In the genomic region with DNA sequence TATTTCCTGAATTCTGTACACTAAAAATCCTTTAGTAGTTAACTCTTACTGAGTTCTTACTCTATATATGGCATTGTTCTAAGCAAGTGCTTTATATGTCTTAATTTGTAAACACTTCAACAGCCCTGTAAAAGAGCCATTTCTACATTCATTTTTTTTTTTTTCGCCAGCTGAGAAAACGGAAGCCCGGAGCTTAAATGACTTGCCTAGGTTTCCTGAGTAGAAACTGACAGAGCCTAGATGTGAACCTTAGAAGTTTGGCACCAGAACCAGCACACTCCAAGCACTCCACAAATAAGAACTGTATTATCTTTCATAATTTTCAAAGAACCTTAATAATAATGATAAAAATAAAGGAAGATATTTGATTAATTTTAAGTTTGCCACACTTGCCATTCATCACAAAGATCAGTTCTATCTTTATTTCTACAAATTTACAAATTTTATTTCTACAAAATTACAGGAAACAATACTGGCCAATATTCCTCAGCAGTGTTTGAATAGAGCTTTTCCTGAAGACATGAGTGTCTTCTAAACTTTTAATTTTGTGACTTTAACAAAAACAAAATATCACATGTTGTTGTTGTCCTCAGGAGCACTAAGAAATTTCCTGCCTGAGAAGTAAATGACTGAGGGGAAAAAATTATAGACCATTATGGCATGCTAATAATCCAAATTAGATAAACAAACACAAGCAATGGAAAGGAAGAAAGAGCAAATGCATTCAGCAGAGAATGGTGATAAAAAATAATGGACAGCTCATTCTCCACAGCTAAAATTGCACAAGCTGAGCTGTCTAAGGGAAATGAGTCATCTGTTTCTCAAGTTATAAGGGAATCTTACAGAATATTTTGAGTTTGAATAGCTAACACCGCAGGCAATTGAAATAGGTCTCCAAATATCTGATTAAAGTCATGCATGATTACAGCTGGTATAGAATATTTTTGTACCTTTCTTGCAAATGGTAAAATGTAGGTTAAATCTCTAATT, we compare ENCODE assay signal across 1 cellular context.
TF ChIP-seq lines count a peak whose summit lies in the region.

No MANE protein-coding gene starts in this region.

TF ChIP-seq in HCT116, 20 proteins besides CTCF, POLR2A, EP300 and RAD21 (continued from another document):
- TF ChIP-seq, protein P1, sequence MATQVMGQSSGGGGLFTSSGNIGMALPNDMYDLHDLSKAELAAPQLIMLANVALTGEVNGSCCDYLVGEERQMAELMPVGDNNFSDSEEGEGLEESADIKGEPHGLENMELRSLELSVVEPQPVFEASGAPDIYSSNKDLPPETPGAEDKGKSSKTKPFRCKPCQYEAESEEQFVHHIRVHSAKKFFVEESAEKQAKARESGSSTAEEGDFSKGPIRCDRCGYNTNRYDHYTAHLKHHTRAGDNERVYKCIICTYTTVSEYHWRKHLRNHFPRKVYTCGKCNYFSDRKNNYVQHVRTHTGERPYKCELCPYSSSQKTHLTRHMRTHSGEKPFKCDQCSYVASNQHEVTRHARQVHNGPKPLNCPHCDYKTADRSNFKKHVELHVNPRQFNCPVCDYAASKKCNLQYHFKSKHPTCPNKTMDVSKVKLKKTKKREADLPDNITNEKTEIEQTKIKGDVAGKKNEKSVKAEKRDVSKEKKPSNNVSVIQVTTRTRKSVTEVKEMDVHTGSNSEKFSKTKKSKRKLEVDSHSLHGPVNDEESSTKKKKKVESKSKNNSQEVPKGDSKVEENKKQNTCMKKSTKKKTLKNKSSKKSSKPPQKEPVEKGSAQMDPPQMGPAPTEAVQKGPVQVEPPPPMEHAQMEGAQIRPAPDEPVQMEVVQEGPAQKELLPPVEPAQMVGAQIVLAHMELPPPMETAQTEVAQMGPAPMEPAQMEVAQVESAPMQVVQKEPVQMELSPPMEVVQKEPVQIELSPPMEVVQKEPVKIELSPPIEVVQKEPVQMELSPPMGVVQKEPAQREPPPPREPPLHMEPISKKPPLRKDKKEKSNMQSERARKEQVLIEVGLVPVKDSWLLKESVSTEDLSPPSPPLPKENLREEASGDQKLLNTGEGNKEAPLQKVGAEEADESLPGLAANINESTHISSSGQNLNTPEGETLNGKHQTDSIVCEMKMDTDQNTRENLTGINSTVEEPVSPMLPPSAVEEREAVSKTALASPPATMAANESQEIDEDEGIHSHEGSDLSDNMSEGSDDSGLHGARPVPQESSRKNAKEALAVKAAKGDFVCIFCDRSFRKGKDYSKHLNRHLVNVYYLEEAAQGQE (IDR thresholded peaks at IDR 0.05; ENCODE audit: low read depth) = no peak
- no peak for TF ChIP-seq TCF7L2 (IDR thresholded peaks at IDR 0.05; ENCODE audit: borderline replicate concordance, extremely low read depth, insufficient read depth, insufficient read length)
